Comparison of ENCODE assay signal across 17 cellular contexts in the genomic region with DNA sequence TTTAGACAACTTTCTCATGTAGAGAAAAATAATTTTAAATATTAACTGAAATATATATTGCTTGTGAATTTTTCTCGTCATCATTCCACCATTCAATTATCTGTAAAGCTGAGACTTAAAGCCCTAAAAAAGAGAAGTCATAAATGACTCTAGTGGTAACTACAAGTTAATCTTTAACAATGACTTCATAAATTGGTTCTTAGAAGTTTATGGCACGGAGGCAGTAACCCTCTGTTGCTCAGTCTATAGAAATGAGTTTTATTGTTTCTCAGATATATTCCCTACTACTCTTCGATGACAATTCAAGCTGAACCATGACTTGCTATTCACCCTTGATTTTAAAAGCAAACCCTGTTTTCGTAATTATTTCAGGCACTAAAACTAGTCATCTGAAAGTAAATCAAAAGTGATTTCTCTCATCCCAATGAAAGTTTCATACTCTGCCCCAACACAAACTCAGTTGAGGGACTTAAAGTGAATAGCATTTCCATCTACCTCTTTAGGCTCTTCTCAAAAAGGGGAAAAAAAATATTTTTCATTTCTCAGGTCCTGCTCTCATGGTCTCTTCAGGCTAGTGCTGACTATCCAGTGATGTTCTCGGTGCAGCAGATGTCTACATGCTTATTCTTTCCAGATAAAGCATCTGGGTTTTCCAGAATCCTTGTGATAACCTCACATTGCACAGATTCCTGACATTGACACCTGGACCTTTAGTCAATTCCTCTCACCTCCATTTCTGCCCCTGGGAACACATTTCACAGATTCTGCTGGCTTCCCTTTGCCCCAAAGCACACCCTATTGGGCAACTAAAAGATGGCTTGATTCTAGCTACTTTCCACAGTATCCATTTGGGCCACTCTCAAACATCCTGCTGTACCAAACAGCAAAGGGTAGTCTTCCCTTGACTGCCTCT.
DNase-seq lines count a peak whose midpoint lies in the region; ATAC-seq and TF ChIP-seq lines count a peak whose summit lies in the region.
"Had no signal": no experiment of that assay in that cellular context is flagged by ENCODE, and none has a peak within 500 bp of the region (broad histone marks: within the 10 kb centered on the region; RNA-seq: fewer than 3 reads in every experiment).

No MANE protein-coding gene starts in this region.

- H3K4me3 ChIP-seq in left ventricle myocardium inferior: no peak overlapping the region
- no peak overlapping the region for H3K4me3 ChIP-seq in coronary artery
- H3K4me3 ChIP-seq: ascending aorta, K562, lung, PC-9 had no signal

- H3K27me3 ChIP-seq in left ventricle myocardium inferior (ENCODE audit: low read depth): no peaks in the 10 kb centered on the region
- H3K27me3 ChIP-seq: ascending aorta had no signal

- intact Hi-C loops in left ventricle myocardium inferior (cut with micrococcal nuclease): no loop called here

- DNase-seq in renal cortical epithelial cell (ENCODE audit: low read depth) (peak; percentile 67), left ventricle myocardium inferior (no peak), coronary artery (ENCODE audit: low spot score) (no peak)
- DNase-seq in activated T-cell treated with anti-CD3 and anti-CD28 coated beads, Interleukin-2, amount 50 U/mL, for 1 hour: no peak
- DNase-seq: activated CD4-positive, alpha-beta T cell treated with anti-CD3 and anti-CD28 coated beads for 1 hour; activated T-cell treated with anti-CD3 and anti-CD28 coated beads, Interleukin-2, amount 50 U/mL, for 72 hours; DMS79; NCI-H1105 treated with DMSO at 0.1 percent for 48 hours; NCI-H510A treated with DMSO at 0.1 percent for 48 hours; PC-9; stimulated activated naive CD8-positive, alpha-beta T cell treated with anti-CD3 and anti-CD28 coated beads, Interleukin-15, Interleukin-2, amounts not matched to agents 100 U/mL and 50 U/mL, for 24 hours had no signal

- TF ChIP-seq CTCF in left ventricle myocardium inferior (IDR thresholded peaks at IDR 0.05; ENCODE audit: borderline replicate concordance) (no peak), coronary artery (IDR thresholded peaks at IDR 0.05) (no peak)

- H3K27ac ChIP-seq in left ventricle myocardium inferior (replicated peaks) (no peak overlapping the region), coronary artery (no peak overlapping the region)
- H3K27ac ChIP-seq: ascending aorta, PC-9 had no signal

- no peaks in the 10 kb centered on the region for H3K4me1 ChIP-seq in left ventricle myocardium inferior
- H3K4me1 ChIP-seq: ascending aorta had no signal

- H3K9me3 ChIP-seq in left ventricle myocardium inferior (replicated peaks): no peaks in the 10 kb centered on the region
- H3K9me3 ChIP-seq: ascending aorta had no signal

- ATAC-seq in GM19372 (IDR thresholded peaks at IDR 0.05; ENCODE audit: low read depth, unreplicated experiment) (peak; percentile 55), HG02759 (IDR thresholded peaks at IDR 0.05; ENCODE audit: unreplicated experiment) (peak; percentile 57), HG03457 (IDR thresholded peaks at IDR 0.05; ENCODE audit: unreplicated experiment) (peak; percentile 42)
- ATAC-seq: activated T-cell treated with anti-CD3 and anti-CD28 coated beads, Interleukin-2, amount 50 U/mL, for 72 hours; K562; stimulated activated naive CD8-positive, alpha-beta T cell treated with anti-CD3 and anti-CD28 coated beads, Interleukin-15, Interleukin-2, amounts not matched to agents 100 U/mL and 50 U/mL, for 24 hours had no signal

- no peaks in the 10 kb centered on the region for H3K36me3 ChIP-seq in left ventricle myocardium inferior
- H3K36me3 ChIP-seq: ascending aorta had no signal
